In genomic region chr15:24766511-24767133, GRCh38 we compare ENCODE assay signal across 31 cellular contexts.
"Had no signal": no experiment of that assay in that cellular context is flagged by ENCODE, and none has a peak within 500 bp of the region (broad histone marks: within the 10 kb centered on the region; RNA-seq: fewer than 3 reads in every experiment).

No MANE protein-coding gene starts in this region.

- H3K79me2 ChIP-seq: hepatocyte had no signal

- ATAC-seq: activated CD4-positive, CD25-positive, alpha-beta regulatory T cell treated with anti-CD3 and anti-CD28 coated beads, Interleukin-2, amount 50 U/mL, for 24 hours; gastroesophageal sphincter; heart right ventricle; T-helper 17 cell had no signal

- DNase-seq: activated B cell treated with CpG ODN at 0.5 μM for 24 hours; activated CD4-positive, alpha-beta memory T cell treated with anti-CD3 and anti-CD28 coated beads, Interleukin-2, amount 10 ng/mL, durations not matched to agents 7 days and 5 days; activated CD4-positive, alpha-beta T cell treated with anti-CD3 and anti-CD28 coated beads for 4 hours; activated CD4-positive, alpha-beta T cell treated with anti-CD3 and anti-CD28 coated beads, Interleukin-2, amount 10 ng/mL, durations not matched to agents 7 days and 5 days; activated CD4-positive, alpha-beta T cell treated with anti-CD3 and anti-CD28 coated beads, Interleukin-2, amount 50 U/mL, for 4 hours; activated CD8-positive, alpha-beta memory T cell treated with anti-CD3 and anti-CD28 coated beads, Interleukin-2, amount 50 U/mL, for 4 hours; activated gamma-delta T cell; activated naive CD4-positive, alpha-beta T cell; activated T-cell treated with anti-CD3 and anti-CD28 coated beads, Interleukin-2, amount 50 U/mL, for 1 hour; activated T-cell treated with anti-CD3 and anti-CD28 coated beads, Interleukin-2, amount 50 U/mL, for 48 hours; central memory CD4-positive, alpha-beta T cell; cerebellar nuclear complex; colonic mucosa; effector CD8-positive, alpha-beta T cell; esophagus squamous epithelium; foreskin melanocyte; heart right ventricle; T-helper 1 cell; T-helper 17 cell; T1000; WERI-Rb-1 had no signal

- H3K4me3 Mint-ChIP-seq: activated B cell treated with CpG ODN at 0.5 μM for 24 hours; activated CD4-positive, alpha-beta memory T cell treated with anti-CD3 and anti-CD28 coated beads, Interleukin-2, amount 10 ng/mL, durations not matched to agents 7 days and 5 days; activated CD4-positive, alpha-beta T cell treated with anti-CD3 and anti-CD28 coated beads, Interleukin-2, amount 10 ng/mL, durations not matched to agents 7 days and 5 days; activated naive CD8-positive, alpha-beta T cell; activated T-helper 1 cell treated with anti-CD3 and anti-CD28 coated beads, Interleukin-12 subunit alpha, Interleukin-12 subunit beta, Interleukin-2, Interleukin-4 antibody, amounts not matched to agents 30 ng/mL and 10 ng/mL and 1 ng/mL, durations not matched to agents 14 hours and 24 hours and 36 hours; brain; T-helper 17 cell; T-helper 2 cell treated with Interferon-gamma antibody and Interleukin-4, amounts not matched to agents 5 μg/mL and 100 μg/mL, for 36 hours had no signal

- H3K9me3 ChIP-seq: ascending aorta, breast epithelium, colonic mucosa, esophagus squamous epithelium had no signal

- H3K27me3 ChIP-seq: ascending aorta, cardiac muscle cell, colonic mucosa, gastroesophageal sphincter, hepatocyte had no signal

- H3K4me1 ChIP-seq: ascending aorta, breast epithelium, colonic mucosa, esophagus squamous epithelium, gastroesophageal sphincter, heart right ventricle had no signal

- H3K4me2 ChIP-seq: hepatocyte had no signal

- H3K36me3 ChIP-seq: ascending aorta, breast epithelium, cardiac muscle cell, colonic mucosa, esophagus squamous epithelium, gastroesophageal sphincter, heart right ventricle, WERI-Rb-1 had no signal

- H3K4me1 Mint-ChIP-seq: activated B cell treated with CpG ODN at 0.5 μM for 24 hours; activated CD4-positive, alpha-beta memory T cell treated with anti-CD3 and anti-CD28 coated beads, Interleukin-2, amount 10 ng/mL, durations not matched to agents 7 days and 5 days; activated CD4-positive, alpha-beta T cell treated with anti-CD3 and anti-CD28 coated beads, Interleukin-2, amount 10 ng/mL, durations not matched to agents 7 days and 5 days; brain; T-helper 17 cell had no signal

- H3K27ac Mint-ChIP-seq: activated B cell treated with CpG ODN at 0.5 μM for 24 hours; activated CD4-positive, alpha-beta memory T cell treated with anti-CD3 and anti-CD28 coated beads, Interleukin-2, amount 10 ng/mL, durations not matched to agents 7 days and 5 days; activated CD4-positive, alpha-beta T cell treated with anti-CD3 and anti-CD28 coated beads, Interleukin-2, amount 10 ng/mL, durations not matched to agents 7 days and 5 days; activated naive CD8-positive, alpha-beta T cell; activated T-helper 1 cell treated with anti-CD3 and anti-CD28 coated beads, Interleukin-12 subunit alpha, Interleukin-12 subunit beta, Interleukin-2, Interleukin-4 antibody, amounts not matched to agents 30 ng/mL and 10 ng/mL and 1 ng/mL, durations not matched to agents 14 hours and 24 hours and 36 hours; brain; T-helper 17 cell; T-helper 2 cell treated with Interferon-gamma antibody and Interleukin-4, amounts not matched to agents 5 μg/mL and 100 μg/mL, for 36 hours had no signal

- H3K4me3 ChIP-seq: ascending aorta, breast epithelium, cardiac muscle cell, colonic mucosa, esophagus squamous epithelium, gastroesophageal sphincter, heart right ventricle, hepatocyte had no signal

- H3K27me3 Mint-ChIP-seq: activated B cell treated with CpG ODN at 0.5 μM for 24 hours; activated CD4-positive, alpha-beta memory T cell treated with anti-CD3 and anti-CD28 coated beads, Interleukin-2, amount 10 ng/mL, durations not matched to agents 7 days and 5 days; activated CD4-positive, alpha-beta T cell treated with anti-CD3 and anti-CD28 coated beads, Interleukin-2, amount 10 ng/mL, durations not matched to agents 7 days and 5 days; activated naive CD8-positive, alpha-beta T cell; brain; T-helper 17 cell had no signal

- H3K36me3 Mint-ChIP-seq: brain had no signal

- H2AFZ ChIP-seq: hepatocyte had no signal
